Comparison of ENCODE assay signal across 8 cellular contexts in genomic region chr2:131092409-131093065, GRCh38. TPM values are rescaled to one million over a fixed set of nuclear protein-coding genes. Genes with fewer than 3 reads are reported as not detected.
DNase-seq lines count a peak whose midpoint lies in the region; ATAC-seq and TF ChIP-seq lines count a peak whose summit lies in the region.

No MANE protein-coding gene starts in this region.

- DNase-seq in CD4-positive, CD25-positive, alpha-beta regulatory T cell = peak in 2 of 3 donors; percentile 18 to 27
- DNase-seq in MG63 = no peak
- no peak for DNase-seq in MCF 10A (ENCODE audit: unreplicated experiment)
- peak in 1 of 2 experiments; percentile 28 for DNase-seq in mesothelial cell of epicardium (ENCODE audit: low spot score in 2 of 2, unreplicated experiment in 2 of 2)
- no peak for DNase-seq in aorta
- no peak for DNase-seq in putamen (ENCODE audit: low spot score)

- H3K27me3 Mint-ChIP-seq in CD4-positive, CD25-positive, alpha-beta regulatory T cell = no peaks in the 10 kb centered on the region
- H3K27me3 Mint-ChIP-seq in MCF 10A (ENCODE audit: insufficient read depth, unreplicated experiment) (no peaks in the 10 kb centered on the region), mesothelial cell of epicardium (ENCODE audit: low read depth) (no peaks in the 10 kb centered on the region)

- no peak for ATAC-seq in CD4-positive, CD25-positive, alpha-beta regulatory T cell (ENCODE audit: low read depth in 2 of 2)
- no peak for ATAC-seq in aorta (ENCODE audit: low FRiP score)
- no peak for ATAC-seq in HG03342 (IDR thresholded peaks at IDR 0.05; ENCODE audit: unreplicated experiment)
- no peak for ATAC-seq in HG02973 (IDR thresholded peaks at IDR 0.05; ENCODE audit: unreplicated experiment)

- peak overlapping the region; percentile 88 for H3K4me3 ChIP-seq in CD4-positive, CD25-positive, alpha-beta regulatory T cell (ENCODE audit: low read depth, low read length)
- peak overlapping the region; percentile 97 for H3K4me3 ChIP-seq in MG63
- H3K4me3 ChIP-seq in aorta (ENCODE audit: low read length in 2 of 2) = peak overlapping the region; percentile 95 to 99

- H3K36me3 ChIP-seq in CD4-positive, CD25-positive, alpha-beta regulatory T cell (ENCODE audit: control insufficient read depth, insufficient read depth, low read length) = peaks cover 12% of the 10 kb centered on the region
- peaks cover 28% of the 10 kb centered on the region for H3K36me3 ChIP-seq in MG63
- peaks cover 0 to 2% of the 10 kb centered on the region in 2 donors for H3K36me3 ChIP-seq in aorta (ENCODE audit: control insufficient read depth in 1 of 2, insufficient read depth in 2 of 2, low read length in 1 of 2)

- H3K9me3 ChIP-seq in CD4-positive, CD25-positive, alpha-beta regulatory T cell (ENCODE audit: control insufficient read depth in 2 of 2, low read length in 2 of 2) = no peaks in the 10 kb centered on the region
- H3K9me3 ChIP-seq in MG63 (no peaks in the 10 kb centered on the region), aorta (ENCODE audit: control insufficient read depth, low read length) (no peaks in the 10 kb centered on the region)

- CTCF ChIA-PET in MCF 10A (lab: Yijun Ruan, JAX) = interaction anchor here (0.7 to 1.2 kb wide), 8 partner anchors 12 to 577 kb away, joined by 3 to 6 read pairs (median 4); no protein-coding TSS in a partner anchor

- 1% methylated on average over 36 of the region's 36 CpGs for WGBS in aorta, 2 donors

- H3K4me1 Mint-ChIP-seq in CD4-positive, CD25-positive, alpha-beta regulatory T cell = peaks cover 12 to 42% (median 19%) of the 10 kb centered on the region in 4 donors
- H3K4me1 Mint-ChIP-seq in MCF 10A (ENCODE audit: insufficient read depth, unreplicated experiment) (peaks cover 6% of the 10 kb centered on the region), mesothelial cell of epicardium (peaks cover 11% of the 10 kb centered on the region)

- peaks cover 23% of the 10 kb centered on the region for H3K4me1 ChIP-seq in CD4-positive, CD25-positive, alpha-beta regulatory T cell (ENCODE audit: control insufficient read depth, insufficient read depth, low read length, poor library complexity, severe bottlenecking)
- H3K4me1 ChIP-seq in aorta (ENCODE audit: control insufficient read depth in 1 of 2, insufficient read depth in 2 of 2, low read length in 2 of 2) = no peaks in the 10 kb centered on the region

- peak overlapping the region; percentile 87 to 97 (median 88) for H3K4me3 Mint-ChIP-seq in CD4-positive, CD25-positive, alpha-beta regulatory T cell
- peak overlapping the region; percentile 89 for H3K4me3 Mint-ChIP-seq in MCF 10A (ENCODE audit: unreplicated experiment)
- H3K4me3 Mint-ChIP-seq in mesothelial cell of epicardium = peak overlapping the region; percentile 76

- TF ChIP-seq CTCF in MCF 10A (IDR thresholded peaks at IDR 0.05; ENCODE audit: unreplicated experiment) = no peak
- no peak for TF ChIP-seq CTCF in mesothelial cell of epicardium (IDR thresholded peaks at IDR 0.05; ENCODE audit: unreplicated experiment)

- POLR2A ChIA-PET in MCF 10A (lab: Yijun Ruan, JAX) = interaction anchor here (0.6 to 5.0 kb wide), 25 partner anchors 8 to 751 kb away, joined by 3 to 138 read pairs (median 4); partner anchors contain the start of gene PLEKHB2

- BruUV-seq in MCF 10A (replicated peaks; lab: Mats Ljungman, UMichigan) = TSS peak; percentile 44

- peak overlapping the region; percentile 80 to 86 (median 83) for H3K27ac Mint-ChIP-seq in CD4-positive, CD25-positive, alpha-beta regulatory T cell
- peak overlapping the region; percentile 96 for H3K27ac Mint-ChIP-seq in MCF 10A (ENCODE audit: low read depth, unreplicated experiment)
- H3K27ac Mint-ChIP-seq in mesothelial cell of epicardium = peak overlapping the region; percentile 92

- peaks cover 8% of the 10 kb centered on the region for H3K36me3 Mint-ChIP-seq in CD4-positive, CD25-positive, alpha-beta regulatory T cell
- peaks cover 46% of the 10 kb centered on the region for H3K36me3 Mint-ChIP-seq in MCF 10A (ENCODE audit: insufficient read depth, unreplicated experiment)
- peaks cover 10% of the 10 kb centered on the region for H3K36me3 Mint-ChIP-seq in mesothelial cell of epicardium

- no peaks in the 10 kb centered on the region for H3K9me3 Mint-ChIP-seq in CD4-positive, CD25-positive, alpha-beta regulatory T cell
- H3K9me3 Mint-ChIP-seq in MCF 10A (ENCODE audit: unreplicated experiment) (no peaks in the 10 kb centered on the region), mesothelial cell of epicardium (no peaks in the 10 kb centered on the region)

- peak overlapping the region; percentile 92 for H3K27ac ChIP-seq in CD4-positive, CD25-positive, alpha-beta regulatory T cell (ENCODE audit: insufficient read depth, low read length, poor library complexity, severe bottlenecking)
- H3K27ac ChIP-seq in aorta (ENCODE audit: low read depth in 1 of 2, low read length in 2 of 2) = peak overlapping the region; percentile 95 to 100

- no peaks in the 10 kb centered on the region for H3K27me3 ChIP-seq in CD4-positive, CD25-positive, alpha-beta regulatory T cell (ENCODE audit: control insufficient read depth, insufficient read depth, low read length)
- H3K27me3 ChIP-seq in MG63 = no peaks in the 10 kb centered on the region
- H3K27me3 ChIP-seq in aorta (ENCODE audit: control insufficient read depth in 1 of 2, insufficient read depth in 2 of 2, low read length in 1 of 2) = no peaks in the 10 kb centered on the region

- intact Hi-C loops in MCF 10A (cut with micrococcal nuclease) (loop anchor here (1.0 to 5.0 kb wide), 3 partner anchors 13 to 295 kb away; partner anchors contain the start of gene PLEKHB2), aorta (cut with DNase I) (loop anchor here in 1 of 2 donors (5.0 kb wide), 1 partner anchor 295 kb away; no protein-coding TSS in a partner anchor)

RNA-seq across cellular contexts. Expression of gene FAM168B, which starts 0.7 kb away (rescaled TPM):
- total RNA-seq in CD4-positive, CD25-positive, alpha-beta regulatory T cell = 72.1 TPM
- polyA plus RNA-seq in CD4-positive, CD25-positive, alpha-beta regulatory T cell = 10 to 100 TPM; 33.6 to 45.5 (median 39.5) TPM
- total RNA-seq in MG63 (2014; rRNA removed; shearing (Covaris generic); ENCODE audit: low replicate concordance) = 115 and 171 TPM in 2 replicates
- total RNA-seq in MCF 10A (2022) = 159 and 172 TPM in 2 replicates
- 114 to 119 TPM (median 116 TPM) in 3 replicates for total RNA-seq in mesothelial cell of epicardium
- 10 to 100 TPM; 80.3 to 86.7 TPM for total RNA-seq in aorta
- 10 to 100 TPM; 31.3 to 35.8 TPM for polyA plus RNA-seq in aorta

RNA-seq across cellular contexts. Expression of gene PLEKHB2, which starts 12.6 kb away (rescaled TPM):
- 85.5 TPM for total RNA-seq in CD4-positive, CD25-positive, alpha-beta regulatory T cell
- polyA plus RNA-seq in CD4-positive, CD25-positive, alpha-beta regulatory T cell = 10 to 100 TPM; 64.3 to 75.2 (median 71.5) TPM
- 91.0 and 97.0 TPM in 2 replicates for total RNA-seq in MG63 (2014; rRNA removed; shearing (Covaris generic); ENCODE audit: low replicate concordance)
- total RNA-seq in MCF 10A (2022) = 57.6 and 78.1 TPM in 2 replicates
- 30.9 to 34.6 TPM (median 33.0 TPM) in 3 replicates for total RNA-seq in mesothelial cell of epicardium
- 10 to 100 TPM; 23.8 to 41.3 TPM for total RNA-seq in aorta
- polyA plus RNA-seq in aorta = 10 to 100 TPM; 17.4 to 31.3 TPM

Comparison
In these comparisons a context has a peak if more than half of its experiments do, and no peak if none do; other contexts are left out.
1. DNase-seq: peak in CD4-positive, CD25-positive, alpha-beta regulatory T cell (2 of 3); none in MG63 (single experiment), MCF 10A (single experiment), aorta (0 of 2) and putamen (single experiment).
2. Peak in every context shown above with its lines, with median percentiles within 50 percentile points of each other: H3K4me3 ChIP-seq, H3K27ac Mint-ChIP-seq and H3K4me3 Mint-ChIP-seq.